9 cellular contexts compared by ENCODE assay signal in the genomic region with DNA sequence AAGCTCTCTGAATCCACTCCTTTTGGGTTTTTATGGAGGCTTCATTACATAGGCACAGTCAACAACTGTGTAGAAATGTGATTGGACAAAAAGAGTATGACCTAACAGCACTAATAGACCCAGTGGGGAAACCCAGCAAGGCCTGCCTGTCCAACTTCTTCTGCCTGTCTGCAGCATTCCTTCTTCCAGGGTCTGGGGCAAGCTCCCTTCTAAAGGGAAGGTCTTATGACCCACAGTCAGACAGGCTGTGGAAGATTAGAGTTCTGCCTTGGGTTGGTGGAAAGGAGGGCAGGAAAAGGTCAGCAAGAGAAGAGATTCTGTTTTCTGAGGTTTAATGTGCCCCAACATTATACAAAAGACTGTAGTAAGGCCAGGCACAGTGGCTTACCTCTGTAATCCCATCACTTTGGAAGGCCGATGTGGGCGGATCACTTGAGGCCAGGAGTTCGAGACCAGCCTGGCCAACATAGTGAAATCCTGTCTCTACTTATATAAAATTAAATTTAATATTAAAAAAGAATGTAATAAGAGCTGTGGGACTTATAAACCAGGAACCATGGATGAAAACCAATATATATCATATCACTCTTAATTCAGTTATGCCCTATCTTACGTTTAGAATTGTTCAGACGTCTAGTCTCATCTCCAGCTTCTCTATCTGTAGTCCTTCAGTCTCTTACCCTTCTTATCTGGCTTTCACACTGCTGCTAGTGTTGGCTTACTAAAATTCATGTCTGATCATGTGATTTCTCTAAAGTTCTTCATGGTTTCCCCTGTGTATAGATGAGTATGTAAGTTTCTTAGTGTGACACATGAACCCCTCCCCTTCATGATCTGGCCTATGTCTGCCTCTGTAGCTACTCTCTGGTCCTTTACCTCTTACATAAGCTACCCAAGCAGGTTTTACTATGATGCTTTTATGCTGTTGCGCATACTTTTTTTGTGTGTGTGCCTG. TPM values are rescaled to one million over a fixed set of nuclear protein-coding genes. Genes with fewer than 3 reads are reported as not detected.
DNase-seq lines count a peak whose midpoint lies in the region; ATAC-seq lines count a peak whose summit lies in the region.
"Had no signal": no experiment of that assay in that cellular context is flagged by ENCODE, and none has a peak within 500 bp of the region (broad histone marks: within the 10 kb centered on the region; RNA-seq: fewer than 3 reads in every experiment).

No MANE protein-coding gene starts in this region.

- H3K9me3 Mint-ChIP-seq in activated T-helper 2 cell treated with anti-CD3 and anti-CD28 coated beads, Interferon-gamma antibody, Interleukin-2, Interleukin-4, amounts not matched to agents 10 μg/mL and 5 μg/mL and 100 μg/mL, durations not matched to agents 14 hours and 24 hours and 36 hours: no peaks in the 10 kb centered on the region
- no peaks in the 10 kb centered on the region for H3K9me3 Mint-ChIP-seq in naive B cell

- no peak for DNase-seq in activated T-helper 2 cell treated with anti-CD3 and anti-CD28 coated beads, Interferon-gamma antibody, Interleukin-2, Interleukin-4, amounts not matched to agents 10 μg/mL and 5 μg/mL and 100 μg/mL, durations not matched to agents 14 hours and 24 hours and 36 hours (ENCODE audit: low spot score)
- no peak for DNase-seq in naive B cell
- no peak for DNase-seq in DMS79 (lab: John Stamatoyannopoulos, UW)
- no peak for DNase-seq in SW480 (ENCODE audit: low spot score)
- DNase-seq in T-helper 9 cell: no peak
- DNase-seq: central memory CD4-positive, alpha-beta T cell; NCI-H187 treated with DMSO at 0.1 percent for 48 hours had no signal

- peaks cover 50% of the 10 kb centered on the region for H3K4me1 Mint-ChIP-seq in activated T-helper 2 cell treated with anti-CD3 and anti-CD28 coated beads, Interferon-gamma antibody, Interleukin-2, Interleukin-4, amounts not matched to agents 10 μg/mL and 5 μg/mL and 100 μg/mL, durations not matched to agents 14 hours and 24 hours and 36 hours (ENCODE audit: low read depth)
- peaks cover 26 to 52% (median 42%) of the 10 kb centered on the region in 3 donors for H3K4me1 Mint-ChIP-seq in naive B cell

- H3K36me3 Mint-ChIP-seq in activated T-helper 2 cell treated with anti-CD3 and anti-CD28 coated beads, Interferon-gamma antibody, Interleukin-2, Interleukin-4, amounts not matched to agents 10 μg/mL and 5 μg/mL and 100 μg/mL, durations not matched to agents 14 hours and 24 hours and 36 hours (ENCODE audit: low read depth): peaks cover 19% of the 10 kb centered on the region
- peaks cover 0 to 7% of the 10 kb centered on the region in 2 donors for H3K36me3 Mint-ChIP-seq in naive B cell

- peak overlapping the region; percentile 30 for H3K27ac Mint-ChIP-seq in activated T-helper 2 cell treated with anti-CD3 and anti-CD28 coated beads, Interferon-gamma antibody, Interleukin-2, Interleukin-4, amounts not matched to agents 10 μg/mL and 5 μg/mL and 100 μg/mL, durations not matched to agents 14 hours and 24 hours and 36 hours
- peak overlapping the region in 4 of 6 donors; percentile 30 to 82 (median 56) for H3K27ac Mint-ChIP-seq in naive B cell

- intact Hi-C loops in activated T-helper 2 cell treated with anti-CD3 and anti-CD28 coated beads, Interferon-gamma antibody, Interleukin-2, Interleukin-4, amounts not matched to agents 10 μg/mL and 5 μg/mL and 100 μg/mL, durations not matched to agents 14 hours and 24 hours and 36 hours (cut with micrococcal nuclease): no loop called here

- H3K4me3 Mint-ChIP-seq in activated T-helper 2 cell treated with anti-CD3 and anti-CD28 coated beads, Interferon-gamma antibody, Interleukin-2, Interleukin-4, amounts not matched to agents 10 μg/mL and 5 μg/mL and 100 μg/mL, durations not matched to agents 14 hours and 24 hours and 36 hours (ENCODE audit: low read depth): no peak overlapping the region
- H3K4me3 Mint-ChIP-seq in naive B cell: no peak overlapping the region

- ATAC-seq in GM18861 (IDR thresholded peaks at IDR 0.05; ENCODE audit: unreplicated experiment) (peak; percentile 30), HG02571 (IDR thresholded peaks at IDR 0.05; ENCODE audit: unreplicated experiment) (peak; percentile 37), naive B cell (ENCODE audit: low read depth in 2 of 2) (no peak)

- no peaks in the 10 kb centered on the region for H3K27me3 Mint-ChIP-seq in activated T-helper 2 cell treated with anti-CD3 and anti-CD28 coated beads, Interferon-gamma antibody, Interleukin-2, Interleukin-4, amounts not matched to agents 10 μg/mL and 5 μg/mL and 100 μg/mL, durations not matched to agents 14 hours and 24 hours and 36 hours (ENCODE audit: low read depth)
- H3K27me3 Mint-ChIP-seq in naive B cell: no peaks in the 10 kb centered on the region

RNA-seq across cellular contexts. Expression of gene CLCN3, which starts 6.2 kb away (rescaled TPM):
- total RNA-seq in activated T-helper 2 cell treated with anti-CD3 and anti-CD28 coated beads, Interferon-gamma antibody, Interleukin-2, Interleukin-4, amounts not matched to agents 10 μg/mL and 5 μg/mL and 100 μg/mL, durations not matched to agents 14 hours and 24 hours and 36 hours: 23.8 and 25.6 TPM in 2 replicates
- polyA plus RNA-seq in naive B cell (ENCODE audit: low read depth in 6 of 6): 10 to 100 TPM in 3 of 6 donors, 1 to 10 TPM in 3; 6.4 to 12.3 (median 10.0) TPM

RNA-seq across cellular contexts. Expression of gene NEK1, which starts 14.2 kb away (rescaled TPM):
- 9.4 and 11.1 TPM in 2 replicates for total RNA-seq in activated T-helper 2 cell treated with anti-CD3 and anti-CD28 coated beads, Interferon-gamma antibody, Interleukin-2, Interleukin-4, amounts not matched to agents 10 μg/mL and 5 μg/mL and 100 μg/mL, durations not matched to agents 14 hours and 24 hours and 36 hours
- polyA plus RNA-seq in naive B cell (ENCODE audit: low read depth in 6 of 6): 10 to 100 TPM in 5 of 6 donors, 1 to 10 TPM in 1; 10.0 to 15.4 (median 13.0) TPM

Comparison
In these comparisons a context has a peak if more than half of its experiments do, and no peak if none do; other contexts are left out.
1. ATAC-seq: peak in GM18861 (single experiment) and HG02571 (single experiment); none in naive B cell (0 of 2).